In genomic region chr12:2752676-2753371, GRCh38 we compare ENCODE assay signal across 8 cellular contexts. TPM values are rescaled to one million over a fixed set of nuclear protein-coding genes. Genes with fewer than 3 reads are reported as not detected.
A peak's percentile ranks its signal among the peaks of the same experiment; 100 is the strongest.
DNase-seq lines count a peak whose midpoint lies in the region; ATAC-seq, FAIRE-seq and TF ChIP-seq lines count a peak whose summit lies in the region.

No MANE protein-coding gene starts in this region.

- H3F3A ChIP-seq in neural progenitor cell (ENCODE audit: low read depth), result peaks cover 8% of the 10 kb centered on the region

- no peak overlapping the region for H3K4me3 Mint-ChIP-seq in neural progenitor cell

- H3K9me3 ChIP-seq in neural progenitor cell (ENCODE audit: low read depth), result no peaks in the 10 kb centered on the region

- no peak overlapping the region for H3K27ac Mint-ChIP-seq in neural progenitor cell

- H3K4me1 ChIP-seq in neural progenitor cell, result peaks cover 23% of the 10 kb centered on the region

- H3K9me3 Mint-ChIP-seq in neural progenitor cell, result no peaks in the 10 kb centered on the region

- no peak overlapping the region for H3K27ac ChIP-seq in neural progenitor cell

- H3K36me3 ChIP-seq in neural progenitor cell, result no peaks in the 10 kb centered on the region

- no peaks in the 10 kb centered on the region for H3K36me3 Mint-ChIP-seq in neural progenitor cell

- H3K4me3 ChIP-seq in fibroblast of the aortic adventitia (ENCODE audit: low read depth, low read length) (no peak overlapping the region), neural progenitor cell (no peak overlapping the region)

- peak; percentile 90 for ATAC-seq in stimulated activated naive CD8-positive, alpha-beta T cell treated with anti-CD3 and anti-CD28 coated beads, Interleukin-15, Interleukin-2, amounts not matched to agents 100 U/mL and 50 U/mL, for 24 hours
- ATAC-seq in HG03342 (IDR thresholded peaks at IDR 0.05; ENCODE audit: unreplicated experiment), result no peak

- H3K79me2 ChIP-seq in neural progenitor cell (ENCODE audit: low read depth), result no peaks in the 10 kb centered on the region

- TF ChIP-seq CTCF in fibroblast of the aortic adventitia (IDR thresholded peaks at IDR 0.05; ENCODE audit: insufficient read depth, low read length), result peak; percentile 62
- TF ChIP-seq CTCF in neural progenitor cell (IDR thresholded peaks at IDR 0.05), result peak; percentile 24

- H2AFZ ChIP-seq in neural progenitor cell (replicated peaks), result no peak overlapping the region

- peaks cover 34% of the 10 kb centered on the region for H3K27me3 ChIP-seq in neural progenitor cell

- H3K27me3 Mint-ChIP-seq in neural progenitor cell (ENCODE audit: insufficient read depth, low read depth), result peaks cover 23% of the 10 kb centered on the region

- H3K4me2 ChIP-seq in neural progenitor cell, result peak overlapping the region; percentile 61

- H3K4me1 Mint-ChIP-seq in neural progenitor cell, result no peaks in the 10 kb centered on the region

- peak; percentile 53 for DNase-seq in H4 (ENCODE audit: low spot score)
- peak; percentile 19 for DNase-seq in RCC 7860 (ENCODE audit: low spot score)
- peak; percentile 47 to 57 for DNase-seq in activated T-helper 1 cell treated with anti-CD3 and anti-CD28 coated beads, Interleukin-2, amount 50 U/mL, for 16 hours (ENCODE audit: low read depth in 1 of 2, low spot score in 1 of 2)
- DNase-seq in fibroblast of the aortic adventitia (ENCODE audit: low read depth), result peak; percentile 65
- peak; percentile 96 for DNase-seq in neural progenitor cell (ENCODE audit: low spot score)
- DNase-seq in stimulated activated naive CD8-positive, alpha-beta T cell treated with anti-CD3 and anti-CD28 coated beads, Interleukin-15, Interleukin-2, amounts not matched to agents 100 U/mL and 50 U/mL, for 24 hours, result peak; percentile 87
- no peak for DNase-seq in NCI-H524 treated with DMSO at 0.1 percent for 48 hours (lab: John Stamatoyannopoulos, UW)

- FAIRE-seq in RCC 7860 (lab: Jason Lieb, UNC), result no peak

- peaks cover 21% of the 10 kb centered on the region for H4K20me1 ChIP-seq in neural progenitor cell (ENCODE audit: low read depth)

- H3K9ac ChIP-seq in neural progenitor cell, result no peak overlapping the region

RNA-seq across cellular contexts. Expression of gene FKBP4, which starts 41.9 kb away (rescaled TPM):
- 96.4 and 97.5 TPM in 2 replicates for total RNA-seq in H4 (2014; rRNA removed; shearing (Covaris generic))
- total RNA-seq in fibroblast of the aortic adventitia (ENCODE audit: low replicate concordance) (20.9 and 65.5 TPM in 2 replicates), neural progenitor cell (ENCODE audit: low replicate concordance) (45.3 and 58.6 TPM in 2 replicates)

RNA-seq across cellular contexts. Expression of gene ITFG2, which starts 59.6 kb away (rescaled TPM):
- total RNA-seq in H4 (2014; rRNA removed; shearing (Covaris generic)), result 6.8 and 9.5 TPM in 2 replicates
- total RNA-seq in fibroblast of the aortic adventitia (ENCODE audit: low replicate concordance) (19.1 and 32.6 TPM in 2 replicates), neural progenitor cell (ENCODE audit: low replicate concordance) (12.0 and 24.0 TPM in 2 replicates)
